Comparison of ENCODE assay signal across 9 cellular contexts in genomic region chrX:71118985-71119535, GRCh38. TPM values are rescaled to one million over a fixed set of nuclear protein-coding genes. Genes with fewer than 3 reads are reported as not detected.
DNase-seq lines count a peak whose midpoint lies in the region; ATAC-seq, FAIRE-seq and TF ChIP-seq lines count a peak whose summit lies in the region.
"Had no signal": no experiment of that assay in that cellular context is flagged by ENCODE, and none has a peak within 500 bp of the region (broad histone marks: within the 10 kb centered on the region; RNA-seq: fewer than 3 reads in every experiment).

No MANE protein-coding gene starts in this region.

- FAIRE-seq in astrocyte (lab: Jason Lieb, UNC) (no peak), kidney (lab: Jason Lieb, UNC) (no peak)

- H3K27ac ChIP-seq in ACC112 (ENCODE audit: low read depth, low read length) (no peak overlapping the region), astrocyte (ENCODE audit: low read depth, low read length) (no peak overlapping the region), kidney (ENCODE audit: low read depth in 2 of 2, low read length in 2 of 2) (peak overlapping the region; percentile 57 to 75), thoracic aorta (peak overlapping the region in 1 of 2 donors; percentile 73)

- ATAC-seq in HG02588 (IDR thresholded peaks at IDR 0.05; ENCODE audit: unreplicated experiment), result peak; percentile 10
- no peak for ATAC-seq in thoracic aorta (ENCODE audit: insufficient number of reproducible peaks, low FRiP score, low read depth)
- no peak for ATAC-seq in HG03280 (IDR thresholded peaks at IDR 0.05; ENCODE audit: unreplicated experiment)

- DNase-seq in astrocyte (ENCODE audit: low read depth), result no peak
- no peak for DNase-seq in kidney
- DNase-seq in thoracic aorta (ENCODE audit: low spot score), result no peak
- no peak for DNase-seq in SW 1271 (lab: John Stamatoyannopoulos, UW)
- DNase-seq in DMS114 treated with DMSO at 0.1 percent for 48 hours (lab: John Stamatoyannopoulos, UW; ENCODE audit: unreplicated experiment), result no peak

- H3K79me2 ChIP-seq in ACC112 (ENCODE audit: control insufficient read depth, insufficient read depth, low read length, unreplicated experiment), result peaks cover 6% of the 10 kb centered on the region
- peaks cover 13% of the 10 kb centered on the region for H3K79me2 ChIP-seq in astrocyte (ENCODE audit: insufficient read depth, low read length)

- H2AFZ ChIP-seq in ACC112 (ENCODE audit: low read length, unreplicated experiment) (peak overlapping the region; percentile 78), astrocyte (ENCODE audit: low read depth, low read length) (no peak overlapping the region)

- H3K27me3 ChIP-seq in ACC112 (ENCODE audit: insufficient read depth, low read length) (no peaks in the 10 kb centered on the region), astrocyte (ENCODE audit: insufficient read depth, low read length) (no peaks in the 10 kb centered on the region), thoracic aorta (replicated peaks; ENCODE audit: insufficient read depth) (no peaks in the 10 kb centered on the region)

- no peak for TF ChIP-seq CTCF in astrocyte (IDR thresholded peaks at IDR 0.05; ENCODE audit: insufficient read depth, low read depth, low read length)
- no peak for TF ChIP-seq CTCF in kidney (IDR thresholded peaks at IDR 0.05; ENCODE audit: borderline replicate concordance, extremely low read depth, insufficient read depth)
- no peak for TF ChIP-seq CTCF in thoracic aorta (IDR thresholded peaks at IDR 0.05)

- no peaks in the 10 kb centered on the region for H3K4me1 Mint-ChIP-seq in astrocyte (ENCODE audit: low read depth, unreplicated experiment)

- peak overlapping the region; percentile 83 for H3K4me3 ChIP-seq in ACC112 (ENCODE audit: low read depth, low read length)
- peak overlapping the region; percentile 63 for H3K4me3 ChIP-seq in astrocyte (ENCODE audit: insufficient read depth, low read depth, low read length)
- H3K4me3 ChIP-seq in kidney (ENCODE audit: low read length in 2 of 2), result peak overlapping the region; percentile 71 to 74
- peak overlapping the region; percentile 87 for H3K4me3 ChIP-seq in thoracic aorta

- intact Hi-C loops in kidney (cut with DNase I), result no loop called here

- no peaks in the 10 kb centered on the region for H4K20me1 ChIP-seq in astrocyte (ENCODE audit: insufficient read depth, low read length)

- H3K36me3 Mint-ChIP-seq in astrocyte (ENCODE audit: low read depth, unreplicated experiment), result peaks cover 2% of the 10 kb centered on the region

- no peaks in the 10 kb centered on the region for H3K27me3 Mint-ChIP-seq in astrocyte (ENCODE audit: low read depth, unreplicated experiment)

- H3K4me2 ChIP-seq in astrocyte (ENCODE audit: low read length), result peak overlapping the region; percentile 89

- H3K36me3 ChIP-seq in ACC112 (ENCODE audit: insufficient read depth, low read length), result no peaks in the 10 kb centered on the region
- peaks cover 6% of the 10 kb centered on the region for H3K36me3 ChIP-seq in astrocyte (ENCODE audit: insufficient read depth, low read length)
- H3K36me3 ChIP-seq in kidney (ENCODE audit: control insufficient read depth in 1 of 2, insufficient read depth in 2 of 2, low read length in 2 of 2), result peaks cover 18% of the 10 kb centered on the region in 2 donors
- peaks cover 23% of the 10 kb centered on the region for H3K36me3 ChIP-seq in thoracic aorta

- no peak overlapping the region for H3K27ac Mint-ChIP-seq in astrocyte (ENCODE audit: unreplicated experiment)

- no peaks in the 10 kb centered on the region for H3K4me1 ChIP-seq in ACC112 (ENCODE audit: control insufficient read depth, insufficient read depth, low read length, unreplicated experiment)
- H3K4me1 ChIP-seq in astrocyte (ENCODE audit: insufficient read depth, low read length), result peaks cover 8% of the 10 kb centered on the region
- H3K4me1 ChIP-seq in kidney (ENCODE audit: control insufficient read depth in 1 of 2, insufficient read depth in 1 of 2, low read depth in 1 of 2, low read length in 2 of 2), result peaks cover 0 to 8% of the 10 kb centered on the region in 2 donors
- H3K4me1 ChIP-seq in thoracic aorta (ENCODE audit: control insufficient read depth in 1 of 2, low read depth in 2 of 2), result peaks cover 0 to 7% of the 10 kb centered on the region in 2 donors

- H3K9ac ChIP-seq in astrocyte (ENCODE audit: low read length) (peak overlapping the region; percentile 90), kidney (ENCODE audit: low read length in 2 of 2) (peak overlapping the region; percentile 55 to 75)

- H3K9me3 ChIP-seq in astrocyte (ENCODE audit: insufficient read depth, low read depth, low read length), result no peaks in the 10 kb centered on the region
- H3K9me3 ChIP-seq in kidney (ENCODE audit: control insufficient read depth in 1 of 2, low read length in 2 of 2), result no peaks in the 10 kb centered on the region
- no peaks in the 10 kb centered on the region for H3K9me3 ChIP-seq in thoracic aorta

- peak overlapping the region; percentile 85 for H3K4me3 Mint-ChIP-seq in astrocyte (ENCODE audit: unreplicated experiment)

- H3K9me3 Mint-ChIP-seq in astrocyte (ENCODE audit: unreplicated experiment), result no peaks in the 10 kb centered on the region

RNA-seq across cellular contexts. Expression of gene MED12, which starts 0.7 kb away (rescaled TPM):
- 33.8 and 34.3 TPM in 2 replicates for total RNA-seq in astrocyte
- total RNA-seq in kidney, result 42.7 TPM
- 5.2 TPM for polyA plus RNA-seq in kidney (ENCODE audit: insufficient read depth, low read depth, low replicate concordance)
- 10 to 100 TPM; 22.9 to 48.8 TPM for total RNA-seq in thoracic aorta

RNA-seq across cellular contexts. Expression of gene IL2RG, which starts 7.7 kb away (rescaled TPM):
- total RNA-seq in astrocyte, result 0.59 TPM in 1 of 2 replicates, not detected in the other
- total RNA-seq in kidney, result 15.0 TPM
- 3.1 TPM for polyA plus RNA-seq in kidney (ENCODE audit: insufficient read depth, low read depth, low replicate concordance)
- total RNA-seq in thoracic aorta, result 10 to 100 TPM in 1 of 2 donors, 1 to 10 TPM in 1; 4.9 to 14.2 TPM

RNA-seq across cellular contexts. Expression of gene CXorf65, which starts 12.5 kb away (rescaled TPM):
- total RNA-seq in astrocyte (not detected in 2 replicates), kidney (3.0 TPM), thoracic aorta (not detected)
- polyA plus RNA-seq in kidney (ENCODE audit: insufficient read depth, low read depth, low replicate concordance), result not detected
- total RNA-seq: glomerular endothelial cell had no signal

RNA-seq across cellular contexts. Expression of gene FOXO4, which starts 23.4 kb away (rescaled TPM):
- total RNA-seq in astrocyte (13.7 and 15.0 TPM in 2 replicates), kidney (18.6 TPM), thoracic aorta (10 to 100 TPM; 10.9 to 19.2 TPM)
- 13.1 TPM for polyA plus RNA-seq in kidney (ENCODE audit: insufficient read depth, low read depth, low replicate concordance)

RNA-seq across cellular contexts. Expression of gene NLGN3, which starts 25.6 kb away (rescaled TPM):
- total RNA-seq in astrocyte (0.84 and 0.93 TPM in 2 replicates), kidney (0.82 TPM), thoracic aorta (1 to 10 TPM; 1.1 to 1.8 TPM)
- 0.97 TPM for polyA plus RNA-seq in kidney (ENCODE audit: insufficient read depth, low read depth, low replicate concordance)

Comparison
In these comparisons a context has a peak if more than half of its experiments do, and no peak if none do; other contexts are left out.
1. H3K27ac ChIP-seq: peak in kidney (2 of 2); none in ACC112 (single experiment) and astrocyte (single experiment).
2. Peak in every context shown above with its lines, with median percentiles within 50 percentile points of each other: H3K4me3 ChIP-seq.